ENCODE assay signal across 22 cellular contexts in the genomic region with DNA sequence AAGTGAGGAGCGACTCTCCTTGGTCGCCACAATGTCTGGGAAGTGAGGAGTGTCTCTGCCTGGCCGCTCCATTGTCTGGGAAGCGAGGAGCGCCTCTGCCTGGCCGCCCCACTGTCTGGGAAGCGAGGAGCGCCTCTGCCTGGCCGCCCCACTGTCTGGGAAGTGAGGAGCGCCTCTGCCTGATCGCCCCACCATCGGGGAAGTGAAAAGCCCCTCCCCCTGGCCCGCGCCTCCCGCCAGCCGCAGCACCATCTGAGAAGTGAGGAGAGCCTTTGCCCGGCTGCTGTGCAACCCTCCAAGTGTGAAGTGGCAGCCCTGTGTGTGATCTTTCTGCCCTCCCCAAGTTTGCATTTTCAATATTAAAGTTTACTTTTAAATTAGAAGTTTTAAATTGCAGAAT.
DNase-seq lines count a peak whose midpoint lies in the region; ATAC-seq, FAIRE-seq and TF ChIP-seq lines count a peak whose summit lies in the region.
"Had no signal": no experiment of that assay in that cellular context is flagged by ENCODE, and none has a peak within 500 bp of the region (broad histone marks: within the 10 kb centered on the region; RNA-seq: fewer than 3 reads in every experiment).

No MANE protein-coding gene starts in this region.

- H4K5ac ChIP-seq in mesendoderm (ENCODE audit: low read length), result no peak overlapping the region

- intact Hi-C loops in K562 (cut with micrococcal nuclease), result no loop called here

- peaks cover 0 to 4% of the 10 kb centered on the region in 2 experiments; a peak in 1 of 5 replicates for H3K4me1 ChIP-seq in K562 (replicated peaks in 1 of 2; ENCODE audit: control insufficient read depth in 2 of 2, insufficient read depth in 2 of 2, low read length in 2 of 2)
- H3K4me1 ChIP-seq in mesendoderm (ENCODE audit: control insufficient read depth, low read depth, low read length), result no peaks in the 10 kb centered on the region
- H3K4me1 ChIP-seq: HAP-1 had no signal

- H2AFZ ChIP-seq in K562 (ENCODE audit: low read depth, low read length), result no peak overlapping the region

- H2BK5ac ChIP-seq in mesendoderm (ENCODE audit: low read length), result no peak overlapping the region

- in situ Hi-C loops in K562 (cut with MboI), result no loop called here

- TF ChIP-seq CTCF in K562 (IDR thresholded peaks at IDR 0.05 in 2 of 3, conservative IDR thresholded peaks at IDR 0.05 in 1 of 3; ENCODE audit: insufficient read depth in 2 of 3, low read depth in 1 of 3, low read length in 3 of 3), result no peak

- no peak overlapping the region for H3K4me2 ChIP-seq in K562 (ENCODE audit: insufficient read depth, low read length)
- H3K4me2 ChIP-seq in mesendoderm (ENCODE audit: low read length), result no peak overlapping the region

- no peak for FAIRE-seq in K562 (lab: Jason Lieb, UNC)
- FAIRE-seq: A204.1, D721Med, GM12891, GM18507, H1 had no signal

- H3K9me3 ChIP-seq in K562 (replicated peaks; ENCODE audit: control insufficient read depth, insufficient read depth, low read depth, low read length), result no peaks in the 10 kb centered on the region
- H3K9me3 ChIP-seq: HAP-1 had no signal

- H2AK5ac ChIP-seq in mesendoderm (ENCODE audit: low read length), result no peak overlapping the region

- no peak overlapping the region for H4K8ac ChIP-seq in mesendoderm (ENCODE audit: low read depth, low read length)

- no peak overlapping the region for H3K18ac ChIP-seq in mesendoderm (ENCODE audit: low read length)

- no TSS peak for BruUV-seq in K562 (replicated peaks; lab: Mats Ljungman, UMichigan)

- H3K36me3 ChIP-seq in K562 (ENCODE audit: control insufficient read depth, insufficient read depth, low read length), result no peaks in the 10 kb centered on the region
- H3K36me3 ChIP-seq in mesendoderm (ENCODE audit: control insufficient read depth, insufficient read depth, low read length), result no peaks in the 10 kb centered on the region
- H3K36me3 ChIP-seq: BLaER1, HAP-1 had no signal

- no peak for TF ChIP-seq RAD21 in K562 (CRISPR knock-in tag; conservative IDR thresholded peaks at IDR 0.05 in 1 of 2, IDR thresholded peaks at IDR 0.05 in 1 of 2)

- no peaks in the 10 kb centered on the region for H4K20me1 ChIP-seq in K562 (replicated peaks; ENCODE audit: control insufficient read depth, insufficient read depth, low read length)
- H4K20me1 ChIP-seq: BLaER1 had no signal

- H3K79me2 ChIP-seq in K562 (ENCODE audit: control insufficient read depth, insufficient read depth, low read length) (no peaks in the 10 kb centered on the region), mesendoderm (ENCODE audit: control insufficient read depth, insufficient read depth, low read length) (no peaks in the 10 kb centered on the region)

- H3K9ac ChIP-seq in K562 (ENCODE audit: insufficient read depth in 1 of 2, low read depth in 2 of 2, low read length in 2 of 2) (no peak overlapping the region), mesendoderm (ENCODE audit: low read length) (no peak overlapping the region)
- H3K9ac ChIP-seq: BLaER1 had no signal

- peak; percentile 15 for DNase-seq in NCI-H2227 (lab: John Stamatoyannopoulos, UW; ENCODE audit: unreplicated experiment)
- no peak for DNase-seq in NCI-H2227 treated with DMSO at 0.1 percent for 48 hours (lab: John Stamatoyannopoulos, UW)
- DNase-seq in K562 (ENCODE audit: extremely low read depth in 1 of 4, low spot score in 3 of 4), result no peak
- peak; percentile 8 for DNase-seq in mesendoderm
- no peak for DNase-seq in EL
- DNase-seq in activated CD4-positive, alpha-beta T cell treated with anti-CD3 and anti-CD28 coated beads for 4 hours, result no peak
- DNase-seq in activated CD4-positive, alpha-beta T cell treated with anti-CD3 and anti-CD28 coated beads for 48 hours, result no peak
- DNase-seq: CD4-positive, CD25-positive, alpha-beta regulatory T cell; CD8-positive, alpha-beta memory T cell; DMS 273 treated with DMSO at 0.1 percent for 48 hours; DMS79; GF-D8; HFFc6 had no signal

- TF ChIP-seq EP300 in K562 (IDR thresholded peaks at IDR 0.05; ENCODE audit: low read length), result no peak

- CTCF ChIA-PET in K562 (lab: Yijun Ruan, JAX; ENCODE audit: low intra/inter-chr PET ratio), result no interaction called here

- H2BK15ac ChIP-seq in mesendoderm (replicated peaks; ENCODE audit: low read depth), result no peak overlapping the region

- H3K27me3 ChIP-seq in K562 (ENCODE audit: control insufficient read depth in 2 of 2, insufficient read depth in 2 of 2, low read length in 2 of 2) (no peaks in the 10 kb centered on the region), mesendoderm (ENCODE audit: insufficient read depth, low read length, poor library complexity) (no peaks in the 10 kb centered on the region)
- H3K27me3 ChIP-seq: BLaER1 had no signal

- H3K4ac ChIP-seq in mesendoderm (ENCODE audit: low read depth, low read length), result no peak overlapping the region

- TF ChIP-seq POLR2A in K562 (conservative IDR thresholded peaks at IDR 0.05), result no peak

- H3K23ac ChIP-seq in mesendoderm (ENCODE audit: low read length), result no peak overlapping the region

- POLR2A ChIA-PET in K562 (lab: Yijun Ruan, JAX), result interaction anchor here (0.7 kb wide), 1 partner anchor 14 kb away, joined by 3 read pairs; no protein-coding TSS in a partner anchor

- H3K9me1 ChIP-seq in K562 (ENCODE audit: control insufficient read depth, insufficient read depth, low read length), result no peaks in the 10 kb centered on the region

- H3K79me1 ChIP-seq in mesendoderm (ENCODE audit: low read length), result no peaks in the 10 kb centered on the region

- 83% methylated on average over 13 of the region's 17 CpGs for WGBS in K562 (ENCODE audit: insufficient coverage, low coverage, missing lambda C conversion rate)
- WGBS in mesendoderm (ENCODE audit: extremely low coverage, insufficient coverage, low lambda C conversion rate), result no CpG with 5 or more reads among the region's 17 CpGs

- no peak overlapping the region for H3K4me3 ChIP-seq in K562
- H3K4me3 ChIP-seq in mesendoderm (ENCODE audit: low read length), result no peak overlapping the region
- H3K4me3 ChIP-seq: BLaER1, HAP-1 had no signal

- no peak for ATAC-seq in K562

- H3K56ac ChIP-seq in mesendoderm (ENCODE audit: low read length), result no peak overlapping the region

- no peak overlapping the region for H3K27ac ChIP-seq in K562 (ENCODE audit: extremely low read depth, low read depth, low read length)
- no peak overlapping the region for H3K27ac ChIP-seq in mesendoderm (ENCODE audit: low read depth, low read length)
- H3K27ac ChIP-seq: 22Rv1, BLaER1, C4-2B had no signal

- H2BK120ac ChIP-seq in mesendoderm (ENCODE audit: low read depth, low read length), result no peak overlapping the region

TF ChIP-seq in K562, 482 proteins besides CTCF, POLR2A, EP300 and RAD21:
- TF ChIP-seq, protein P1, sequence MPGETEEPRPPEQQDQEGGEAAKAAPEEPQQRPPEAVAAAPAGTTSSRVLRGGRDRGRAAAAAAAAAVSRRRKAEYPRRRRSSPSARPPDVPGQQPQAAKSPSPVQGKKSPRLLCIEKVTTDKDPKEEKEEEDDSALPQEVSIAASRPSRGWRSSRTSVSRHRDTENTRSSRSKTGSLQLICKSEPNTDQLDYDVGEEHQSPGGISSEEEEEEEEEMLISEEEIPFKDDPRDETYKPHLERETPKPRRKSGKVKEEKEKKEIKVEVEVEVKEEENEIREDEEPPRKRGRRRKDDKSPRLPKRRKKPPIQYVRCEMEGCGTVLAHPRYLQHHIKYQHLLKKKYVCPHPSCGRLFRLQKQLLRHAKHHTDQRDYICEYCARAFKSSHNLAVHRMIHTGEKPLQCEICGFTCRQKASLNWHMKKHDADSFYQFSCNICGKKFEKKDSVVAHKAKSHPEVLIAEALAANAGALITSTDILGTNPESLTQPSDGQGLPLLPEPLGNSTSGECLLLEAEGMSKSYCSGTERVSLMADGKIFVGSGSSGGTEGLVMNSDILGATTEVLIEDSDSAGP (CRISPR knock-in tag; IDR thresholded peaks at IDR 0.05), result no peak
- TF ChIP-seq TFAM (CRISPR knock-in tag; conservative IDR thresholded peaks at IDR 0.05), result no peak
- TF ChIP-seq, protein P2, sequence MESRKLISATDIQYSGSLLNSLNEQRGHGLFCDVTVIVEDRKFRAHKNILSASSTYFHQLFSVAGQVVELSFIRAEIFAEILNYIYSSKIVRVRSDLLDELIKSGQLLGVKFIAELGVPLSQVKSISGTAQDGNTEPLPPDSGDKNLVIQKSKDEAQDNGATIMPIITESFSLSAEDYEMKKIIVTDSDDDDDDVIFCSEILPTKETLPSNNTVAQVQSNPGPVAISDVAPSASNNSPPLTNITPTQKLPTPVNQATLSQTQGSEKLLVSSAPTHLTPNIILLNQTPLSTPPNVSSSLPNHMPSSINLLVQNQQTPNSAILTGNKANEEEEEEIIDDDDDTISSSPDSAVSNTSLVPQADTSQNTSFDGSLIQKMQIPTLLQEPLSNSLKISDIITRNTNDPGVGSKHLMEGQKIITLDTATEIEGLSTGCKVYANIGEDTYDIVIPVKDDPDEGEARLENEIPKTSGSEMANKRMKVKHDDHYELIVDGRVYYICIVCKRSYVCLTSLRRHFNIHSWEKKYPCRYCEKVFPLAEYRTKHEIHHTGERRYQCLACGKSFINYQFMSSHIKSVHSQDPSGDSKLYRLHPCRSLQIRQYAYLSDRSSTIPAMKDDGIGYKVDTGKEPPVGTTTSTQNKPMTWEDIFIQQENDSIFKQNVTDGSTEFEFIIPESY (CRISPR knock-in tag; IDR thresholded peaks at IDR 0.05), result peak; percentile 53; the same call in 1 of the 2 replicates

Comparison
In these comparisons a context has a peak if more than half of its experiments do, and no peak if none do; other contexts are left out.
1. DNase-seq: peak in NCI-H2227 (single experiment) and mesendoderm (single experiment); none in NCI-H2227 treated with DMSO at 0.1 percent for 48 hours (single experiment), K562 (0 of 4), EL (single experiment), activated CD4-positive, alpha-beta T cell treated with anti-CD3 and anti-CD28 coated beads for 4 hours (0 of 2) and activated CD4-positive, alpha-beta T cell treated with anti-CD3 and anti-CD28 coated beads for 48 hours (single experiment).